17 cellular contexts compared by ENCODE assay signal in genomic region chr12:90069711-90070110, GRCh38.
DNase-seq lines count a peak whose midpoint lies in the region; ATAC-seq and TF ChIP-seq lines count a peak whose summit lies in the region.
"Had no signal": no experiment of that assay in that cellular context is flagged by ENCODE, and none has a peak within 500 bp of the region (broad histone marks: within the 10 kb centered on the region; RNA-seq: fewer than 3 reads in every experiment).

No MANE protein-coding gene starts in this region.

- DNase-seq in Ammon's horn (ENCODE audit: low spot score) (peak; percentile 12), G401 (ENCODE audit: low spot score) (peak; percentile 95), NCI-H446 treated with DMSO at 0.1 percent for 48 hours (lab: John Stamatoyannopoulos, UW) (peak; percentile 47), cerebellum (ENCODE audit: low spot score) (peak; percentile 80), NCI-H1105 treated with DMSO at 0.1 percent for 48 hours (lab: John Stamatoyannopoulos, UW) (no peak), tibial artery (no peak), NCI-H146 treated with DMSO at 0.1 percent for 48 hours (lab: John Stamatoyannopoulos, UW; ENCODE audit: unreplicated experiment) (no peak), right lobe of liver (no peak)
- DNase-seq: CD4-positive, CD25-positive, alpha-beta regulatory T cell; CD8-positive, alpha-beta T cell; DMS153; DND-41; GDM1; GOT3 had no signal

- intact Hi-C loops in tibial artery (cut with DNase I; ENCODE audit: low total_unique reads) (no loop called here), right lobe of liver (cut with DNase I) (no loop called here)

- no peaks in the 10 kb centered on the region for H3K27me3 ChIP-seq in tibial artery
- no peaks in the 10 kb centered on the region for H3K27me3 ChIP-seq in right lobe of liver
- H3K27me3 ChIP-seq: BLaER1 had no signal

- TF ChIP-seq CTCF in tibial artery (IDR thresholded peaks at IDR 0.05) = no peak
- TF ChIP-seq CTCF in right lobe of liver (IDR thresholded peaks at IDR 0.05) = no peak

- H3K36me3 ChIP-seq in tibial artery (no peaks in the 10 kb centered on the region), right lobe of liver (no peaks in the 10 kb centered on the region)
- H3K36me3 ChIP-seq: BLaER1, HAP-1 had no signal

- H3K4me1 ChIP-seq in tibial artery (peaks cover 0 to 5% (median 0%) of the 10 kb centered on the region in 4 donors), right lobe of liver (no peaks in the 10 kb centered on the region)
- H3K4me1 ChIP-seq: HAP-1 had no signal

- no peak for TF ChIP-seq POLR2A in right lobe of liver (IDR thresholded peaks at IDR 0.05)

- in situ Hi-C loops in G401 (cut with HindIII; ENCODE audit: low sequenced_read_pairs) = no loop called here

- WGBS in right lobe of liver (ENCODE audit: insufficient coverage, low coverage, low lambda C conversion rate, missing lambda C conversion rate) = 89% methylated on average over 2 of the region's 2 CpGs

- no peak overlapping the region for H3K4me3 ChIP-seq in tibial artery
- H3K4me3 ChIP-seq in right lobe of liver = no peak overlapping the region
- H3K4me3 ChIP-seq: BLaER1, HAP-1 had no signal

- no peak for ATAC-seq in right lobe of liver
- ATAC-seq: CD8-positive, alpha-beta T cell had no signal

- H3K9me3 ChIP-seq in tibial artery (no peaks in the 10 kb centered on the region), right lobe of liver (no peaks in the 10 kb centered on the region)
- H3K9me3 ChIP-seq: HAP-1 had no signal

- H3K27ac ChIP-seq in tibial artery (no peak overlapping the region), right lobe of liver (no peak overlapping the region)
- H3K27ac ChIP-seq: BLaER1, C4-2B had no signal

Comparison
In these comparisons a context has a peak if more than half of its experiments do, and no peak if none do; other contexts are left out.
1. DNase-seq: peak in Ammon's horn (single experiment), G401 (single experiment), NCI-H446 treated with DMSO at 0.1 percent for 48 hours (single experiment) and cerebellum (single experiment); none in NCI-H1105 treated with DMSO at 0.1 percent for 48 hours (single experiment), tibial artery (0 of 2), NCI-H146 treated with DMSO at 0.1 percent for 48 hours (single experiment) and right lobe of liver (0 of 3).